11 cellular contexts compared by ENCODE assay signal in genomic region chr13:60572003-60572792, GRCh38.
A peak's percentile ranks its signal among the peaks of the same experiment; 100 is the strongest.
DNase-seq lines count a peak whose midpoint lies in the region; ATAC-seq and TF ChIP-seq lines count a peak whose summit lies in the region.
"Had no signal": no experiment of that assay in that cellular context is flagged by ENCODE, and none has a peak within 500 bp of the region (broad histone marks: within the 10 kb centered on the region; RNA-seq: fewer than 3 reads in every experiment).

No MANE protein-coding gene starts in this region.

- no peak overlapping the region for H3K27ac ChIP-seq in brain microvascular endothelial cell
- H3K27ac ChIP-seq: gastrocnemius medialis had no signal

- H3K27me3 ChIP-seq in brain microvascular endothelial cell (replicated peaks): no peaks in the 10 kb centered on the region
- H3K27me3 ChIP-seq: gastrocnemius medialis had no signal

- H3K4me3 Mint-ChIP-seq in activated CD4-positive, alpha-beta T cell treated with anti-CD3 and anti-CD28 coated beads, Interleukin-2, amount 10 ng/mL, durations not matched to agents 7 days and 5 days: no peak overlapping the region

- TF ChIP-seq CTCF in LNCaP clone FGC (IDR thresholded peaks at IDR 0.05; ENCODE audit: control insufficient read depth, extremely low read depth, insufficient read depth) (no peak), brain microvascular endothelial cell (IDR thresholded peaks at IDR 0.05; ENCODE audit: low read depth, low read length, missing control alignments) (no peak)

- POLR2A ChIA-PET in activated CD4-positive, alpha-beta T cell treated with anti-CD3 and anti-CD28 coated beads, Interleukin-2, amount 10 ng/mL, durations not matched to agents 7 days and 5 days (lab: Charles Lee): no interaction called here

- ATAC-seq in SK-N-SH treated with all-trans-retinoic acid at 6 μM for 48 hours: no peak
- ATAC-seq: gastrocnemius medialis had no signal

- no peaks in the 10 kb centered on the region for H3K4me1 Mint-ChIP-seq in activated CD4-positive, alpha-beta T cell treated with anti-CD3 and anti-CD28 coated beads, Interleukin-2, amount 10 ng/mL, durations not matched to agents 7 days and 5 days

- H3K36me3 Mint-ChIP-seq in activated CD4-positive, alpha-beta T cell treated with anti-CD3 and anti-CD28 coated beads, Interleukin-2, amount 10 ng/mL, durations not matched to agents 7 days and 5 days (ENCODE audit: low read depth): peaks cover 17% of the 10 kb centered on the region

- H3K9me3 Mint-ChIP-seq in activated CD4-positive, alpha-beta T cell treated with anti-CD3 and anti-CD28 coated beads, Interleukin-2, amount 10 ng/mL, durations not matched to agents 7 days and 5 days: peaks cover 8% of the 10 kb centered on the region

- CTCF ChIA-PET in activated CD4-positive, alpha-beta T cell treated with anti-CD3 and anti-CD28 coated beads, Interleukin-2, amount 10 ng/mL, durations not matched to agents 7 days and 5 days (lab: Charles Lee): interaction anchor here (1.1 kb wide), 1 partner anchor 12 kb away, joined by 3 read pairs; no protein-coding TSS in a partner anchor

- H3K27ac Mint-ChIP-seq in activated CD4-positive, alpha-beta T cell treated with anti-CD3 and anti-CD28 coated beads, Interleukin-2, amount 10 ng/mL, durations not matched to agents 7 days and 5 days: no peak overlapping the region

- no peaks in the 10 kb centered on the region for H3K36me3 ChIP-seq in brain microvascular endothelial cell (replicated peaks)

- no peaks in the 10 kb centered on the region for H3K27me3 Mint-ChIP-seq in activated CD4-positive, alpha-beta T cell treated with anti-CD3 and anti-CD28 coated beads, Interleukin-2, amount 10 ng/mL, durations not matched to agents 7 days and 5 days

- H3K4me3 ChIP-seq in LNCaP clone FGC (ENCODE audit: low read depth, low read length) (no peak overlapping the region), brain microvascular endothelial cell (ENCODE audit: low read depth, low read length) (no peak overlapping the region)
- H3K4me3 ChIP-seq: gastrocnemius medialis had no signal

- peak; percentile 35 for DNase-seq in Caki2 (ENCODE audit: low read depth)
- peak; percentile 38 for DNase-seq in LNCaP clone FGC (ENCODE audit: low read depth)
- DNase-seq in brain microvascular endothelial cell: peak; percentile 47
- DNase-seq in kidney tubule cell (ENCODE audit: low spot score): peak; percentile 91
- DNase-seq in stimulated activated CD4-positive, alpha-beta T cell treated with anti-CD3 and anti-CD28 coated beads, Interleukin-4, amount 100 ng/mL, for 1 hour: no peak
- no peak for DNase-seq in NCI-H1930 (lab: John Stamatoyannopoulos, UW)
- no peak for DNase-seq in activated CD4-positive, alpha-beta T cell treated with anti-CD3 and anti-CD28 coated beads, Interleukin-2, amount 10 ng/mL, durations not matched to agents 7 days and 5 days
- DNase-seq: activated effector memory CD4-positive, alpha-beta T cell treated with anti-CD3 and anti-CD28 coated beads, Interleukin-2, amount 50 U/mL, for 16 hours; gastrocnemius medialis; NCI-H2171 had no signal

- in situ Hi-C loops in Caki2 (cut with HindIII; ENCODE audit: low pct_unique_long_range_greater_than_20kb, low sequenced_read_pairs) (no loop called here), brain microvascular endothelial cell (cut with HindIII; ENCODE audit: low pct_ligation_motif_present, low sequenced_read_pairs) (no loop called here)

TF ChIP-seq in SK-N-SH treated with all-trans-retinoic acid at 6 μM for 48 hours, 23 proteins besides CTCF, POLR2A, EP300 and RAD21:
- TF ChIP-seq TOX (CRISPR knock-in tag; IDR thresholded peaks at IDR 0.05; ENCODE audit: borderline replicate concordance) (no peak), ZNF565 (CRISPR knock-in tag; conservative IDR thresholded peaks at IDR 0.05; ENCODE audit: low read depth) (no peak), SNAI2 (CRISPR knock-in tag; IDR thresholded peaks at IDR 0.05) (no peak), BACH2 (CRISPR knock-in tag; IDR thresholded peaks at IDR 0.05; ENCODE audit: borderline replicate concordance) (no peak), CSDC2 (CRISPR knock-in tag; IDR thresholded peaks at IDR 0.05) (no peak), PATZ1 (CRISPR knock-in tag; IDR thresholded peaks at IDR 0.05; ENCODE audit: borderline replicate concordance) (no peak), ARNTL (CRISPR knock-in tag; IDR thresholded peaks at IDR 0.05; ENCODE audit: borderline replicate concordance, low read depth) (no peak)

Comparison
In these comparisons a context has a peak if more than half of its experiments do, and no peak if none do; other contexts are left out.
1. DNase-seq: peak in Caki2 (single experiment), LNCaP clone FGC (single experiment), brain microvascular endothelial cell (single experiment) and kidney tubule cell (single experiment); none in stimulated activated CD4-positive, alpha-beta T cell treated with anti-CD3 and anti-CD28 coated beads, Interleukin-4, amount 100 ng/mL, for 1 hour (single experiment), NCI-H1930 (0 of 2) and activated CD4-positive, alpha-beta T cell treated with anti-CD3 and anti-CD28 coated beads, Interleukin-2, amount 10 ng/mL, durations not matched to agents 7 days and 5 days (single experiment).